Comparison of ENCODE assay signal across 8 cellular contexts in genomic region chr7:50595538-50596102, GRCh38. TPM values are rescaled to one million over a fixed set of nuclear protein-coding genes. Genes with fewer than 3 reads are reported as not detected.
A peak's percentile ranks its signal among the peaks of the same experiment; 100 is the strongest.
DNase-seq lines count a peak whose midpoint lies in the region; ATAC-seq and TF ChIP-seq lines count a peak whose summit lies in the region.

No MANE protein-coding gene starts in this region.

- peak; percentile 30 for TF ChIP-seq CTCF in smooth muscle cell (IDR thresholded peaks at IDR 0.05; ENCODE audit: borderline replicate concordance, insufficient read depth, poor library complexity, severe bottlenecking)

- H3K36me3 ChIP-seq in smooth muscle cell (ENCODE audit: low read depth): no peaks in the 10 kb centered on the region

- no peak overlapping the region for H3K9ac ChIP-seq in smooth muscle cell (ENCODE audit: low read depth)

- H3K4me2 ChIP-seq in smooth muscle cell: no peak overlapping the region

- no peaks in the 10 kb centered on the region for H3K79me2 ChIP-seq in smooth muscle cell (ENCODE audit: low read depth)

- no peaks in the 10 kb centered on the region for H3F3A ChIP-seq in smooth muscle cell (ENCODE audit: low read depth)

- H3K4me3 ChIP-seq in smooth muscle cell: no peak overlapping the region

- WGBS in smooth muscle cell (ENCODE audit: low lambda C conversion rate): 88% methylated on average over 4 of the region's 4 CpGs

- H3K9me3 ChIP-seq in smooth muscle cell (replicated peaks; ENCODE audit: low read depth): no peaks in the 10 kb centered on the region

- intact Hi-C loops in left cardiac atrium (cut with DNase I): loop anchor here in 1 of 2 donors (10.0 kb wide), 1 partner anchor 131 kb away; no protein-coding TSS in a partner anchor

- no peak overlapping the region for H3K27ac ChIP-seq in smooth muscle cell (ENCODE audit: low read depth)

- DNase-seq in Daoy (ENCODE audit: low read depth) (peak; percentile 44), LHCN-M2 (ENCODE audit: low read depth) (peak; percentile 55), left cardiac atrium (peak; percentile 40), smooth muscle cell (lab: John Stamatoyannopoulos, UW; ENCODE audit: unreplicated experiment) (no peak), NCI-H446 treated with DMSO at 0.1 percent for 48 hours (lab: John Stamatoyannopoulos, UW) (no peak), cerebellar nuclear complex (lab: John Stamatoyannopoulos, UW) (no peak)
- DNase-seq in activated T-cell treated with anti-CD3 and anti-CD28 coated beads, Interleukin-2, amount 50 U/mL, for 48 hours: peak; percentile 33 to 45

- no peaks in the 10 kb centered on the region for H3K27me3 ChIP-seq in smooth muscle cell (ENCODE audit: low read depth)

- no peaks in the 10 kb centered on the region for H4K20me1 ChIP-seq in smooth muscle cell (ENCODE audit: low read depth)

- no peak overlapping the region for H2AFZ ChIP-seq in smooth muscle cell (ENCODE audit: low read depth)

- ATAC-seq in GM19467 (IDR thresholded peaks at IDR 0.05; ENCODE audit: unreplicated experiment) (peak; percentile 20), left cardiac atrium (peak; percentile 46 to 73)

- peaks cover 8% of the 10 kb centered on the region for H3K4me1 ChIP-seq in smooth muscle cell (ENCODE audit: low read depth)

RNA-seq across cellular contexts. Expression of gene DDC, which starts 30.4 kb away (rescaled TPM):
- not detected in 2 replicates for total RNA-seq in Daoy (2014; rRNA removed; shearing (Covaris generic))
- total RNA-seq in LHCN-M2 (2014; rRNA removed) (not detected in 2 replicates), left cardiac atrium (not detected), smooth muscle cell (not detected in 2 replicates)
- not detected for polyA plus RNA-seq in LHCN-M2 (2012)
- not detected in 2 replicates for polyA plus RNA-seq in smooth muscle cell

Comparison
In these comparisons a context has a peak if more than half of its experiments do, and no peak if none do; other contexts are left out.
1. DNase-seq: peak in Daoy (single experiment), LHCN-M2 (single experiment), activated T-cell treated with anti-CD3 and anti-CD28 coated beads, Interleukin-2, amount 50 U/mL, for 48 hours (2 of 2) and left cardiac atrium (single experiment); none in smooth muscle cell (single experiment), NCI-H446 treated with DMSO at 0.1 percent for 48 hours (single experiment) and cerebellar nuclear complex (0 of 2).